In the genomic region with DNA sequence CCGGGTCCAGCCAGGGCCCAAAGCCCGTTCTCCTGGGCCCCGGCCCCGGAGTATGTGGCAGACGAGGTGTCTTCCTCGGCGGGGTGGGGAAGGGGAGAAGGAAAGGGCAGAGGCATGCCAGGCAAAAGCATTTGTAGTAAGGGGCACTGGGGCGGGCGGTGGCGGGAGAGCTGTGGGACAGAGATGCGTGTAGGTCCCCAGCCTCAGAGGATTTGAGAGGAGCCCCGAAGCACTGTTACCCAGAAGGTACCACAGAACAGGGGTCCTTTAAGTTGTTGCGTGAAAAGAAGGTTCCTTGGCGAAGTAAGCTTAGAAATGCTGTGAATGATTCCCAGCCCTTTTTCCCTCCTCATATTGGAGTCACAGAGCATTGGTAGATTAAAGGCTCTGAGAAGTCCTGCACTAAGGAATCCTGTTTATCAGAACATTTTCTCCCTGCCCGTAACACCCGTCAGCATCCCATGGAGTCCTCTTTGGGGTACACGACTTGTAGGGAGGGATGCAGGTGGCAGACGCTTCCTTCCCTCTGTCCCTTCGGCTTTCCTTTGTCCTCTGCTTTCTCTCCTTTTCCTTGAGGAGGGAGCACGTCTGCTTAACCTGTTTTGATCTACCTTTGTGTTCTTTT, we compare ENCODE assay signal across 9 cellular contexts. TPM values are rescaled to one million over a fixed set of nuclear protein-coding genes. Genes with fewer than 3 reads are reported as not detected.
DNase-seq lines count a peak whose midpoint lies in the region; ATAC-seq and TF ChIP-seq lines count a peak whose summit lies in the region.
"Had no signal": no experiment of that assay in that cellular context is flagged by ENCODE, and none has a peak within 500 bp of the region (broad histone marks: within the 10 kb centered on the region; RNA-seq: fewer than 3 reads in every experiment).

No MANE protein-coding gene starts in this region.

- DNase-seq in SJSA1 (ENCODE audit: low read depth in 1 of 2, low spot score in 2 of 2) (no peak), fibroblast of peridontal ligament (ENCODE audit: extremely low read depth) (peak; percentile 18), retinal pigment epithelial cell (ENCODE audit: low read depth) (no peak), NCI-H510A treated with DMSO at 0.1 percent for 48 hours (lab: John Stamatoyannopoulos, UW) (no peak)
- DNase-seq in activated CD4-positive, CD25-positive, alpha-beta regulatory T cell (lab: John Stamatoyannopoulos, UW) = no peak
- DNase-seq: NCI-H1048 had no signal

- no peak for TF ChIP-seq CTCF in retinal pigment epithelial cell (conservative IDR thresholded peaks at IDR 0.05; ENCODE audit: low read depth, low read length)

- H3K4me3 ChIP-seq in GM08714 (ENCODE audit: low read length) (peak overlapping the region; percentile 43; the same call in 1 of the 2 replicates), SJSA1 (peak overlapping the region; percentile 29), retinal pigment epithelial cell (ENCODE audit: low read length) (peak overlapping the region; percentile 37)

- peaks cover 4% of the 10 kb centered on the region for H3K4me1 ChIP-seq in SJSA1 (replicated peaks)

- H3K27ac ChIP-seq in SJSA1 = no peak overlapping the region

- H3K9me3 ChIP-seq in SJSA1 (replicated peaks) = no peaks in the 10 kb centered on the region; the same call in 1 of the 2 replicates

- H3K36me3 ChIP-seq in SJSA1 = no peaks in the 10 kb centered on the region

- ATAC-seq in esophagus mucosa (no peak), GM19351 (IDR thresholded peaks at IDR 0.05; ENCODE audit: unreplicated experiment) (no peak)

- no peaks in the 10 kb centered on the region for H3K27me3 ChIP-seq in SJSA1 (replicated peaks)

RNA-seq across cellular contexts. Expression of gene GAREM2, which starts 12.5 kb away (rescaled TPM):
- total RNA-seq in SJSA1 (2014; rRNA removed; shearing (Covaris generic)) = 0.05 TPM in 1 of 2 replicates, not detected in the other
- 0.68 TPM for total RNA-seq in esophagus mucosa

RNA-seq across cellular contexts. Expression of gene HADHA, which starts 59.0 kb away (rescaled TPM):
- total RNA-seq in SJSA1 (2014; rRNA removed; shearing (Covaris generic)) = 111 and 114 TPM in 2 replicates
- total RNA-seq in esophagus mucosa = 109 TPM

RNA-seq across cellular contexts. Expression of gene HADHB, which starts 59.3 kb away (rescaled TPM):
- 73.0 and 74.3 TPM in 2 replicates for total RNA-seq in SJSA1 (2014; rRNA removed; shearing (Covaris generic))
- 104 TPM for total RNA-seq in esophagus mucosa
